In the genomic region with DNA sequence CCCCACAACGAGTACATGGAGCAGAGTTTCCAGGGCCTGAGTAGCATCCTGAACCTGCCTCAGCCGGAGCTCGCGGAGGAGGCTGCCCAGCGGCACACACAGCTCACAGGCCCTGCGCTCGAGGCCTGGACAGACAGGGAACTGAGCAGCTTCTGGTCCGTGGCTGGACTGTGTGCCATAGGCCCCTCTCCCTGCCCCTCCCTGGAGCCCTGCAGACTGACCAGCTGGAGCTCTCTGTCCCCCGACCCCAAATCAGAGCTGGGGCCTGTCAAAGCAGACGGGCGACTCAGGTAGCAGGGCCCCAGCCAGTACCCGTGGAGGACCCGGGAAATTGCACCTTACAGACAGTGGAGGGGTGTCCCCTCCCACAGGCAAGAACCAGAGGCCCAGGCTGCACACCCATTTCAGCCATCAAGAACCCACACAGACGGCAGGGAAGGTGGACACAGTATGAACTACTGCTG, we compare ENCODE assay signal across 1 cellular context.
TF ChIP-seq lines count a peak whose summit lies in the region.

No MANE protein-coding gene starts in this region.

TF ChIP-seq in HepG2, 621 proteins besides CTCF, POLR2A, EP300 and RAD21:
- TF ChIP-seq KDM6A (CRISPR knock-in tag; IDR thresholded peaks at IDR 0.05; ENCODE audit: low read depth), result no peak
- TF ChIP-seq THAP9 (CRISPR knock-in tag; IDR thresholded peaks at IDR 0.05; ENCODE audit: borderline replicate concordance), result no peak
- TF ChIP-seq CENPBD1 (CRISPR knock-in tag; IDR thresholded peaks at IDR 0.05; ENCODE audit: borderline replicate concordance, low read depth), result no peak
- no peak for TF ChIP-seq ZNF564 (CRISPR knock-in tag; IDR thresholded peaks at IDR 0.05)
- TF ChIP-seq, protein P1, sequence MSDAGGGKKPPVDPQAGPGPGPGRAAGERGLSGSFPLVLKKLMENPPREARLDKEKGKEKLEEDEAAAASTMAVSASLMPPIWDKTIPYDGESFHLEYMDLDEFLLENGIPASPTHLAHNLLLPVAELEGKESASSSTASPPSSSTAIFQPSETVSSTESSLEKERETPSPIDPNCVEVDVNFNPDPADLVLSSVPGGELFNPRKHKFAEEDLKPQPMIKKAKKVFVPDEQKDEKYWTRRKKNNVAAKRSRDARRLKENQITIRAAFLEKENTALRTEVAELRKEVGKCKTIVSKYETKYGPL (CRISPR knock-in tag; IDR thresholded peaks at IDR 0.05), result no peak
- no peak for TF ChIP-seq STAT6 (CRISPR knock-in tag; IDR thresholded peaks at IDR 0.05; ENCODE audit: borderline replicate concordance)
- TF ChIP-seq, protein P2, sequence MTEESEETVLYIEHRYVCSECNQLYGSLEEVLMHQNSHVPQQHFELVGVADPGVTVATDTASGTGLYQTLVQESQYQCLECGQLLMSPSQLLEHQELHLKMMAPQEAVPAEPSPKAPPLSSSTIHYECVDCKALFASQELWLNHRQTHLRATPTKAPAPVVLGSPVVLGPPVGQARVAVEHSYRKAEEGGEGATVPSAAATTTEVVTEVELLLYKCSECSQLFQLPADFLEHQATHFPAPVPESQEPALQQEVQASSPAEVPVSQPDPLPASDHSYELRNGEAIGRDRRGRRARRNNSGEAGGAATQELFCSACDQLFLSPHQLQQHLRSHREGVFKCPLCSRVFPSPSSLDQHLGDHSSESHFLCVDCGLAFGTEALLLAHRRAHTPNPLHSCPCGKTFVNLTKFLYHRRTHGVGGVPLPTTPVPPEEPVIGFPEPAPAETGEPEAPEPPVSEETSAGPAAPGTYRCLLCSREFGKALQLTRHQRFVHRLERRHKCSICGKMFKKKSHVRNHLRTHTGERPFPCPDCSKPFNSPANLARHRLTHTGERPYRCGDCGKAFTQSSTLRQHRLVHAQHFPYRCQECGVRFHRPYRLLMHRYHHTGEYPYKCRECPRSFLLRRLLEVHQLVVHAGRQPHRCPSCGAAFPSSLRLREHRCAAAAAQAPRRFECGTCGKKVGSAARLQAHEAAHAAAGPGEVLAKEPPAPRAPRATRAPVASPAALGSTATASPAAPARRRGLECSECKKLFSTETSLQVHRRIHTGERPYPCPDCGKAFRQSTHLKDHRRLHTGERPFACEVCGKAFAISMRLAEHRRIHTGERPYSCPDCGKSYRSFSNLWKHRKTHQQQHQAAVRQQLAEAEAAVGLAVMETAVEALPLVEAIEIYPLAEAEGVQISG (CRISPR knock-in tag; IDR thresholded peaks at IDR 0.05), result no peak
- no peak for TF ChIP-seq ZNF569 (CRISPR knock-in tag; IDR thresholded peaks at IDR 0.05; ENCODE audit: borderline replicate concordance)
- TF ChIP-seq POLR2G (IDR thresholded peaks at IDR 0.05; ENCODE audit: low read depth, low read length), result no peak
- 0 out of 2 replicates have a peak, but pooled peaks have one; percentile 40 for TF ChIP-seq ZBTB33 (CRISPR knock-in tag; IDR thresholded peaks at IDR 0.05)
- TF ChIP-seq ZBTB7A (CRISPR knock-in tag; IDR thresholded peaks at IDR 0.05), result no peak
- no peak for TF ChIP-seq TFAP4 (IDR thresholded peaks at IDR 0.05; ENCODE audit: borderline replicate concordance, low read depth)
- TF ChIP-seq KAT2B (IDR thresholded peaks at IDR 0.05; ENCODE audit: borderline replicate concordance, low read depth, low read length), result no peak
- TF ChIP-seq, protein P3, sequence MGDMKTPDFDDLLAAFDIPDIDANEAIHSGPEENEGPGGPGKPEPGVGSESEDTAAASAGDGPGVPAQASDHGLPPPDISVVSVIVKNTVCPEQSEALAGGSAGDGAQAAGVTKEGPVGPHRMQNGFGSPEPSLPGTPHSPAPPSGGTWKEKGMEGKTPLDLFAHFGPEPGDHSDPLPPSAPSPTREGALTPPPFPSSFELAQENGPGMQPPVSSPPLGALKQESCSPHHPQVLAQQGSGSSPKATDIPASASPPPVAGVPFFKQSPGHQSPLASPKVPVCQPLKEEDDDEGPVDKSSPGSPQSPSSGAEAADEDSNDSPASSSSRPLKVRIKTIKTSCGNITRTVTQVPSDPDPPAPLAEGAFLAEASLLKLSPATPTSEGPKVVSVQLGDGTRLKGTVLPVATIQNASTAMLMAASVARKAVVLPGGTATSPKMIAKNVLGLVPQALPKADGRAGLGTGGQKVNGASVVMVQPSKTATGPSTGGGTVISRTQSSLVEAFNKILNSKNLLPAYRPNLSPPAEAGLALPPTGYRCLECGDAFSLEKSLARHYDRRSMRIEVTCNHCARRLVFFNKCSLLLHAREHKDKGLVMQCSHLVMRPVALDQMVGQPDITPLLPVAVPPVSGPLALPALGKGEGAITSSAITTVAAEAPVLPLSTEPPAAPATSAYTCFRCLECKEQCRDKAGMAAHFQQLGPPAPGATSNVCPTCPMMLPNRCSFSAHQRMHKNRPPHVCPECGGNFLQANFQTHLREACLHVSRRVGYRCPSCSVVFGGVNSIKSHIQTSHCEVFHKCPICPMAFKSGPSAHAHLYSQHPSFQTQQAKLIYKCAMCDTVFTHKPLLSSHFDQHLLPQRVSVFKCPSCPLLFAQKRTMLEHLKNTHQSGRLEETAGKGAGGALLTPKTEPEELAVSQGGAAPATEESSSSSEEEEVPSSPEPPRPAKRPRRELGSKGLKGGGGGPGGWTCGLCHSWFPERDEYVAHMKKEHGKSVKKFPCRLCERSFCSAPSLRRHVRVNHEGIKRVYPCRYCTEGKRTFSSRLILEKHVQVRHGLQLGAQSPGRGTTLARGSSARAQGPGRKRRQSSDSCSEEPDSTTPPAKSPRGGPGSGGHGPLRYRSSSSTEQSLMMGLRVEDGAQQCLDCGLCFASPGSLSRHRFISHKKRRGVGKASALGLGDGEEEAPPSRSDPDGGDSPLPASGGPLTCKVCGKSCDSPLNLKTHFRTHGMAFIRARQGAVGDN (CRISPR knock-in tag; IDR thresholded peaks at IDR 0.05), result 0 out of 2 replicates have a peak, but pooled peaks have one; percentile 18
- TF ChIP-seq, protein P4, sequence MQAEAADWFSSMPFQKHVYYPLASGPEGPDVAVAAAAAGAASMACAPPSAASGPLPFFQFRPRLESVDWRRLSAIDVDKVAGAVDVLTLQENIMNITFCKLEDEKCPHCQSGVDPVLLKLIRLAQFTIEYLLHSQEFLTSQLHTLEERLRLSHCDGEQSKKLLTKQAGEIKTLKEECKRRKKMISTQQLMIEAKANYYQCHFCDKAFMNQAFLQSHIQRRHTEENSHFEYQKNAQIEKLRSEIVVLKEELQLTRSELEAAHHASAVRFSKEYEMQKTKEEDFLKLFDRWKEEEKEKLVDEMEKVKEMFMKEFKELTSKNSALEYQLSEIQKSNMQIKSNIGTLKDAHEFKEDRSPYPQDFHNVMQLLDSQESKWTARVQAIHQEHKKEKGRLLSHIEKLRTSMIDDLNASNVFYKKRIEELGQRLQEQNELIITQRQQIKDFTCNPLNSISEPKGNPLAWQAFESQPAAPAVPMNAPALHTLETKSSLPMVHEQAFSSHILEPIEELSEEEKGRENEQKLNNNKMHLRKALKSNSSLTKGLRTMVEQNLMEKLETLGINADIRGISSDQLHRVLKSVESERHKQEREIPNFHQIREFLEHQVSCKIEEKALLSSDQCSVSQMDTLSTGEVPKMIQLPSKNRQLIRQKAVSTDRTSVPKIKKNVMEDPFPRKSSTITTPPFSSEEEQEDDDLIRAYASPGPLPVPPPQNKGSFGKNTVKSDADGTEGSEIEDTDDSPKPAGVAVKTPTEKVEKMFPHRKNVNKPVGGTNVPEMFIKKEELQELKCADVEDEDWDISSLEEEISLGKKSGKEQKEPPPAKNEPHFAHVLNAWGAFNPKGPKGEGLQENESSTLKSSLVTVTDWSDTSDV (CRISPR knock-in tag; IDR thresholded peaks at IDR 0.05), result 0 out of 2 replicates have a peak, but pooled peaks have one; percentile 21
- TF ChIP-seq NR1H2 (CRISPR knock-in tag; IDR thresholded peaks at IDR 0.05; ENCODE audit: borderline replicate concordance, low read depth), result no peak
- peak; percentile 88 for TF ChIP-seq AGO2 (optimal IDR thresholded peaks at IDR 0.05; ENCODE audit: low read depth, low read length)
- no peak for TF ChIP-seq NFE2 (CRISPR knock-in tag; IDR thresholded peaks at IDR 0.05)
- TF ChIP-seq ZFP36L1 (CRISPR knock-in tag; IDR thresholded peaks at IDR 0.05), result no peak
- TF ChIP-seq FOXA3 (CRISPR knock-in tag; IDR thresholded peaks at IDR 0.05), result no peak
- TF ChIP-seq NCOA2 (CRISPR knock-in tag; IDR thresholded peaks at IDR 0.05), result no peak
